Comparison of ENCODE assay signal across 29 cellular contexts in the genomic region with DNA sequence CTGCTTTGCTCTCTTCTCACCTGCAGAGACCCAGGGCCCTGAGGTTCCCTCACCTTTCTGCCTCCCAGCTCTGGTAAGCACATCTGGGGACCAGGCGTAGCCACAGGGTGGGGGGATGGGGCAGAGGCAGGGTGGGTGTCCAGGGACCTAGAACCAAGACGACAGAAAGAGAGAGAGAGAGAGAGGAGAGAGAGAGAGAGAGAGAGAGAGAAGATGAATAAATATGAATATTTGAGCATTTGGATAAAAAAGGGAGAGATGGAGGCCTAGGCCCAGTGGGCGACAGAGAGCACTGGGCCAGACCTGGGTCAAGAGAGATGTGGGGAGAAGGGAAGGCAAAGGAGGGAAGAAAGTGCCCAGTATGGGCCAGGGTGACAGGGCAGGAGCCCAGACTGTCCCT. TPM values are rescaled to one million over a fixed set of nuclear protein-coding genes. Genes with fewer than 3 reads are reported as not detected.
"Had no signal": no experiment of that assay in that cellular context is flagged by ENCODE, and none has a peak within 500 bp of the region (broad histone marks: within the 10 kb centered on the region; RNA-seq: fewer than 3 reads in every experiment).

No MANE protein-coding gene starts in this region.

- H3K27me3 ChIP-seq: right lobe of liver, testis had no signal

- H3K4me3 ChIP-seq: esophagus muscularis mucosa, heart right ventricle, right lobe of liver, testis, transverse colon had no signal

- H3K4me1 ChIP-seq: foreskin keratinocyte, right lobe of liver, transverse colon had no signal

- DNase-seq: activated CD4-positive, alpha-beta memory T cell treated with anti-CD3 and anti-CD28 coated beads for 36 hours; activated CD4-positive, alpha-beta T cell treated with anti-CD3 and anti-CD28 coated beads, Interleukin-2, amount 10 ng/mL, durations not matched to agents 24 days and 14 days; activated CD4-positive, CD25-positive, alpha-beta regulatory T cell treated with anti-CD3 and anti-CD28 coated beads, Interleukin-2, amount 50 U/mL, for 72 hours; activated CD8-positive, alpha-beta memory T cell treated with anti-CD3 and anti-CD28 coated beads, Interleukin-2, amount 50 U/mL, for 4 hours; activated gamma-delta T cell; activated naive CD4-positive, alpha-beta T cell treated with anti-CD3 and anti-CD28 coated beads, Interleukin-2, amount 10 ng/mL, durations not matched to agents 7 days and 5 days; activated T-cell treated with anti-CD3 and anti-CD28 coated beads, Interleukin-2, amount 50 U/mL, for 1 hour; amniotic stem cell; caudate nucleus; effector CD4-positive, alpha-beta T cell; foreskin keratinocyte; heart right ventricle; islet precursor cell; left ventricle myocardium superior; midbrain; naive thymus-derived CD8-positive, alpha-beta T cell; posterior cingulate gyrus; right lobe of liver; stimulated activated CD4-positive, alpha-beta T cell treated with anti-CD3 and anti-CD28 coated beads, Interleukin-2, amount 100 ng/mL, for 48 hours; stimulated activated naive CD4-positive, alpha-beta T cell treated with Interleukin-2 at 50 U/mL for 16 hours; T-helper 17 cell; T1000; testis; transverse colon; WERI-Rb-1 had no signal

- H3K27ac Mint-ChIP-seq: activated CD4-positive, alpha-beta memory T cell treated with anti-CD3 and anti-CD28 coated beads for 36 hours; activated CD4-positive, alpha-beta T cell treated with anti-CD3 and anti-CD28 coated beads, Interleukin-2, amount 10 ng/mL, durations not matched to agents 24 days and 14 days; activated naive CD4-positive, alpha-beta T cell treated with anti-CD3 and anti-CD28 coated beads, Interleukin-2, amount 10 ng/mL, durations not matched to agents 7 days and 5 days; activated T-helper 1 cell treated with anti-CD3 and anti-CD28 coated beads, Interleukin-12 subunit alpha, Interleukin-12 subunit beta, Interleukin-2, Interleukin-4 antibody, amounts not matched to agents 30 ng/mL and 10 ng/mL and 1 ng/mL, durations not matched to agents 14 hours and 24 hours and 36 hours; T-helper 17 cell had no signal

- H3K4me3 Mint-ChIP-seq: activated CD4-positive, alpha-beta memory T cell treated with anti-CD3 and anti-CD28 coated beads for 36 hours; activated CD4-positive, alpha-beta T cell treated with anti-CD3 and anti-CD28 coated beads, Interleukin-2, amount 10 ng/mL, durations not matched to agents 24 days and 14 days; activated naive CD4-positive, alpha-beta T cell treated with anti-CD3 and anti-CD28 coated beads, Interleukin-2, amount 10 ng/mL, durations not matched to agents 7 days and 5 days; activated T-helper 1 cell treated with anti-CD3 and anti-CD28 coated beads, Interleukin-12 subunit alpha, Interleukin-12 subunit beta, Interleukin-2, Interleukin-4 antibody, amounts not matched to agents 30 ng/mL and 10 ng/mL and 1 ng/mL, durations not matched to agents 14 hours and 24 hours and 36 hours; naive thymus-derived CD8-positive, alpha-beta T cell had no signal

- H3K4me1 Mint-ChIP-seq: activated CD4-positive, alpha-beta T cell treated with anti-CD3 and anti-CD28 coated beads, Interleukin-2, amount 10 ng/mL, durations not matched to agents 24 days and 14 days; activated naive CD4-positive, alpha-beta T cell treated with anti-CD3 and anti-CD28 coated beads, Interleukin-2, amount 10 ng/mL, durations not matched to agents 7 days and 5 days had no signal

- H3K36me3 Mint-ChIP-seq: activated CD4-positive, alpha-beta memory T cell treated with anti-CD3 and anti-CD28 coated beads for 36 hours; activated naive CD4-positive, alpha-beta T cell treated with anti-CD3 and anti-CD28 coated beads, Interleukin-2, amount 10 ng/mL, durations not matched to agents 7 days and 5 days; naive thymus-derived CD8-positive, alpha-beta T cell had no signal

- H3K9me3 Mint-ChIP-seq: activated CD4-positive, alpha-beta memory T cell treated with anti-CD3 and anti-CD28 coated beads for 36 hours; activated CD4-positive, alpha-beta T cell treated with anti-CD3 and anti-CD28 coated beads, Interleukin-2, amount 10 ng/mL, durations not matched to agents 24 days and 14 days; activated naive CD4-positive, alpha-beta T cell treated with anti-CD3 and anti-CD28 coated beads, Interleukin-2, amount 10 ng/mL, durations not matched to agents 7 days and 5 days; activated T-helper 1 cell treated with anti-CD3 and anti-CD28 coated beads, Interleukin-12 subunit alpha, Interleukin-12 subunit beta, Interleukin-2, Interleukin-4 antibody, amounts not matched to agents 30 ng/mL and 10 ng/mL and 1 ng/mL, durations not matched to agents 14 hours and 24 hours and 36 hours; naive thymus-derived CD8-positive, alpha-beta T cell had no signal

- H3K9me3 ChIP-seq: esophagus muscularis mucosa, heart right ventricle, right lobe of liver, testis, transverse colon had no signal

- H3K27ac ChIP-seq: esophagus muscularis mucosa, foreskin keratinocyte, heart right ventricle, right lobe of liver, testis, transverse colon, WERI-Rb-1 had no signal

- H3K36me3 ChIP-seq: esophagus muscularis mucosa, heart right ventricle, right lobe of liver, transverse colon, WERI-Rb-1 had no signal

RNA-seq across cellular contexts. Expression of a gene that starts 32.8 kb away (rescaled TPM):
- total RNA-seq: activated CD4-positive, alpha-beta T cell treated with anti-CD3 and anti-CD28 coated beads, Interleukin-2, amount 10 ng/mL, durations not matched to agents 24 days and 14 days; activated T-helper 1 cell treated with anti-CD3 and anti-CD28 coated beads, Interleukin-12 subunit alpha, Interleukin-12 subunit beta, Interleukin-2, Interleukin-4 antibody, amounts not matched to agents 30 ng/mL and 10 ng/mL and 1 ng/mL, durations not matched to agents 14 hours and 24 hours and 36 hours; lung microvascular endothelial cell; osteoblast had no signal
- polyA plus RNA-seq: naive thymus-derived CD8-positive, alpha-beta T cell had no signal
